ENCODE assay signal across 12 cellular contexts in genomic region chr20:24149881-24150307, GRCh38.
DNase-seq lines count a peak whose midpoint lies in the region; TF ChIP-seq lines count a peak whose summit lies in the region.
"Had no signal": no experiment of that assay in that cellular context is flagged by ENCODE, and none has a peak within 500 bp of the region (broad histone marks: within the 10 kb centered on the region; RNA-seq: fewer than 3 reads in every experiment).

No MANE protein-coding gene starts in this region.

- H3K9me2 ChIP-seq in OCI-LY7 (ENCODE audit: insufficient read depth, low read length): no peaks in the 10 kb centered on the region

- POLR2A ChIA-PET in OCI-LY7 (lab: Charles Lee): interaction anchor here (1.1 kb wide), 1 partner anchor 21 kb away, joined by 3 read pairs; no protein-coding TSS in a partner anchor

- H3K79me2 ChIP-seq in OCI-LY7 (ENCODE audit: insufficient read depth, low read depth, low read length): no peaks in the 10 kb centered on the region

- intact Hi-C loops in OCI-LY7 (cut with micrococcal nuclease; ENCODE audit: unreplicated experiment) (no loop called here), prostate gland (cut with DNase I) (no loop called here)

- no peaks in the 10 kb centered on the region for H3K36me3 ChIP-seq in OCI-LY7 (ENCODE audit: insufficient read depth, low read length)
- H3K36me3 ChIP-seq in prostate gland: no peaks in the 10 kb centered on the region

- no peak overlapping the region for H3K27ac Mint-ChIP-seq in glutamatergic neuron (ENCODE audit: unreplicated experiment)
- H3K27ac Mint-ChIP-seq: activated CD4-positive, alpha-beta T cell treated with anti-CD3 and anti-CD28 coated beads, Interleukin-2, amount 10 ng/mL, durations not matched to agents 7 days and 5 days had no signal

- H3K9me3 ChIP-seq in OCI-LY7 (ENCODE audit: low read length) (no peaks in the 10 kb centered on the region), prostate gland (no peaks in the 10 kb centered on the region)

- H4K20me1 ChIP-seq in OCI-LY7 (ENCODE audit: insufficient read depth, low read length): no peaks in the 10 kb centered on the region

- peak; percentile 48 for TF ChIP-seq CTCF in OCI-LY7 (conservative IDR thresholded peaks at IDR 0.05; ENCODE audit: low read length)
- TF ChIP-seq CTCF in glutamatergic neuron (IDR thresholded peaks at IDR 0.05; ENCODE audit: partially characterized antibody, unreplicated experiment): peak; percentile 45
- TF ChIP-seq CTCF in retinal pigment epithelial cell (conservative IDR thresholded peaks at IDR 0.05; ENCODE audit: low read depth, low read length): peak; percentile 27
- TF ChIP-seq CTCF in prostate gland (IDR thresholded peaks at IDR 0.05): peak in 1 of 4 experiments; percentile 13

- H3K27me3 Mint-ChIP-seq in glutamatergic neuron (ENCODE audit: unreplicated experiment): peaks cover 4% of the 10 kb centered on the region

- peaks cover 4% of the 10 kb centered on the region for H3K36me3 Mint-ChIP-seq in glutamatergic neuron (ENCODE audit: unreplicated experiment)

- BruUV-seq in OCI-LY7 (replicated peaks; lab: Mats Ljungman, UMichigan): no TSS peak

- DNase-seq in DMS 273 (lab: John Stamatoyannopoulos, UW; ENCODE audit: unreplicated experiment) (peak; percentile 54), DMS 273 treated with DMSO at 0.1 percent for 48 hours (lab: John Stamatoyannopoulos, UW) (no peak), OCI-LY7 (ENCODE audit: low spot score) (no peak), glutamatergic neuron (peak; percentile 66), retinal pigment epithelial cell (ENCODE audit: low read depth) (no peak), prostate gland (ENCODE audit: low spot score) (no peak), cerebellar nuclear complex (lab: John Stamatoyannopoulos, UW) (no peak), SIG-M5 (lab: John Stamatoyannopoulos, UW) (no peak)
- DNase-seq: activated CD4-positive, alpha-beta T cell treated with anti-CD3 and anti-CD28 coated beads, Interleukin-2, amount 10 ng/mL, durations not matched to agents 7 days and 5 days; NCI-H1694 treated with DMSO at 0.1 percent for 48 hours; nucleus accumbens; substantia nigra had no signal

- peaks cover 16% of the 10 kb centered on the region for H3K4me1 Mint-ChIP-seq in glutamatergic neuron (ENCODE audit: low read depth, unreplicated experiment)

- no peak overlapping the region for H3K4me3 Mint-ChIP-seq in glutamatergic neuron (ENCODE audit: unreplicated experiment)
- H3K4me3 Mint-ChIP-seq: activated CD4-positive, alpha-beta T cell treated with anti-CD3 and anti-CD28 coated beads, Interleukin-2, amount 10 ng/mL, durations not matched to agents 7 days and 5 days had no signal

- CTCF ChIA-PET in OCI-LY7 (lab: Charles Lee; ENCODE audit: unreplicated experiment): no interaction called here

- no peak overlapping the region for H3K27ac ChIP-seq in OCI-LY7 (ENCODE audit: low read depth, low read length, poor library complexity, severe bottlenecking)
- no peak overlapping the region for H3K27ac ChIP-seq in prostate gland

- H3K27me3 ChIP-seq in prostate gland (replicated peaks; ENCODE audit: insufficient read depth): no peaks in the 10 kb centered on the region

- TF ChIP-seq POLR2A in prostate gland (IDR thresholded peaks at IDR 0.05): no peak

- H3K9me3 Mint-ChIP-seq in glutamatergic neuron (ENCODE audit: unreplicated experiment): peaks cover 10% of the 10 kb centered on the region

- 58% methylated on average over 10 of the region's 10 CpGs for WGBS in prostate gland

- H2AFZ ChIP-seq in OCI-LY7 (ENCODE audit: low read length): no peak overlapping the region

- no peak overlapping the region for H3K4me2 ChIP-seq in OCI-LY7 (ENCODE audit: low read length)

- no peaks in the 10 kb centered on the region for H3K4me1 ChIP-seq in OCI-LY7 (ENCODE audit: insufficient read depth, low read length, poor library complexity, severe bottlenecking)
- H3K4me1 ChIP-seq in prostate gland (replicated peaks): no peaks in the 10 kb centered on the region

- no peak overlapping the region for H3K4me3 ChIP-seq in OCI-LY7 (ENCODE audit: low read depth, low read length, poor library complexity, severe bottlenecking)
- H3K4me3 ChIP-seq in retinal pigment epithelial cell (ENCODE audit: low read length): no peak overlapping the region
- no peak overlapping the region for H3K4me3 ChIP-seq in prostate gland

Comparison
In these comparisons a context has a peak if more than half of its experiments do, and no peak if none do; other contexts are left out.
1. DNase-seq: peak in DMS 273 (single experiment) and glutamatergic neuron (single experiment); none in DMS 273 treated with DMSO at 0.1 percent for 48 hours (single experiment), OCI-LY7 (single experiment), retinal pigment epithelial cell (single experiment), prostate gland (single experiment), cerebellar nuclear complex (0 of 2) and SIG-M5 (single experiment).